ENCODE assay signal across 1 cellular context in the genomic region with DNA sequence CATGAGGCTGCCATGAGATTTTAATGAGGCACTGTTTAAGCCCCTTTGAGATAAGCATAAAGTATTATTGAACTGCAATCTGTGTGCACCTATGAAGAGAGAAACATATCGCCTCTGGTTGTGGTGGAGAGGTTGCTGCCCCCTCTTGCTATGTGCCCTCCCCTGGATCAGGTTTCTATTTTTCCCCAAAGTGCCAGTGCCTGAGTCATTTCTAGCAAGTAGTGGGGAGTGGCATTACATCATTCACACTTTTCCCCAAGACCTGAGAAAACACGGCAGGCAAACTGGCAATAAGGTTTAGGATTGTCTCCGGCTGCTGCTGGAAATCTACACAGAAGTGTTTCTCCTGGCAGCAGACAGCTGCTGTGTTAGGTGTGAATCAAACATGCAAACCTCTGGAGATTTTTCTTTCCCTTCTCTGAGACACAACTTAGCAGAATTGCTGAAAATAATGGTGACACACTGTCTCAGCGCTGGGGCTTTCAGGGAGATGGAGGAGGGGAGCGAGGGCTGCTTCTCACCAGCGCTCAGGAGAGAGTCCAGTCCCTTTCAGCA.
TF ChIP-seq lines count a peak whose summit lies in the region.

No MANE protein-coding gene starts in this region.

TF ChIP-seq in HEK293, 187 proteins besides CTCF, POLR2A, EP300 and RAD21 (continued from another document and continues in another):
- TF ChIP-seq, protein P1, sequence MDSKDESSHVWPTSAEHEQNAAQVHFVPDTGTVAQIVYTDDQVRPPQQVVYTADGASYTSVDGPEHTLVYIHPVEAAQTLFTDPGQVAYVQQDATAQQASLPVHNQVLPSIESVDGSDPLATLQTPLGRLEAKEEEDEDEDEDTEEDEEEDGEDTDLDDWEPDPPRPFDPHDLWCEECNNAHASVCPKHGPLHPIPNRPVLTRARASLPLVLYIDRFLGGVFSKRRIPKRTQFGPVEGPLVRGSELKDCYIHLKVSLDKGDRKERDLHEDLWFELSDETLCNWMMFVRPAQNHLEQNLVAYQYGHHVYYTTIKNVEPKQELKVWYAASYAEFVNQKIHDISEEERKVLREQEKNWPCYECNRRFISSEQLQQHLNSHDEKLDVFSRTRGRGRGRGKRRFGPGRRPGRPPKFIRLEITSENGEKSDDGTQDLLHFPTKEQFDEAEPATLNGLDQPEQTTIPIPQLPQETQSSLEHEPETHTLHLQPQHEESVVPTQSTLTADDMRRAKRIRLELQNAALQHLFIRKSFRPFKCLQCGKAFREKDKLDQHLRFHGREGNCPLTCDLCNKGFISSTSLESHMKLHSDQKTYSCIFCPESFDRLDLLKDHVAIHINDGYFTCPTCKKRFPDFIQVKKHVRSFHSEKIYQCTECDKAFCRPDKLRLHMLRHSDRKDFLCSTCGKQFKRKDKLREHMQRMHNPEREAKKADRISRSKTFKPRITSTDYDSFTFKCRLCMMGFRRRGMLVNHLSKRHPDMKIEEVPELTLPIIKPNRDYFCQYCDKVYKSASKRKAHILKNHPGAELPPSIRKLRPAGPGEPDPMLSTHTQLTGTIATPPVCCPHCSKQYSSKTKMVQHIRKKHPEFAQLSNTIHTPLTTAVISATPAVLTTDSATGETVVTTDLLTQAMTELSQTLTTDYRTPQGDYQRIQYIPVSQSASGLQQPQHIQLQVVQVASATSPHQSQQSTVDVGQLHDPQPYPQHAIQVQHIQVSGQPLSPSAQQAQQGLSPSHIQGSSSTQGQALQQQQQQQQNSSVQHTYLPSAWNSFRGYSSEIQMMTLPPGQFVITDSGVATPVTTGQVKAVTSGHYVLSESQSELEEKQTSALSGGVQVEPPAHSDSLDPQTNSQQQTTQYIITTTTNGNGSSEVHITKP (tag by site-specific recombination; IDR thresholded peaks at IDR 0.05): peak; percentile 85
- TF ChIP-seq PRDM6 (tag by site-specific recombination; IDR thresholded peaks at IDR 0.05) (peak; percentile 96), SP7 (tag by site-specific recombination; IDR thresholded peaks at IDR 0.05) (peak; percentile 98), ZNF335 (tag by site-specific recombination; conservative IDR thresholded peaks at IDR 0.05) (peak; percentile 74), ZNF701 (tag by site-specific recombination; IDR thresholded peaks at IDR 0.05) (no peak), ZNF660 (tag by site-specific recombination; IDR thresholded peaks at IDR 0.05) (peak; percentile 91; the same call in 1 of the 2 replicates), ZNF292 (tag by site-specific recombination; IDR thresholded peaks at IDR 0.05; ENCODE audit: borderline replicate concordance, low read depth) (no peak), ZBTB20 (tag by site-specific recombination; IDR thresholded peaks at IDR 0.05) (peak; percentile 74), SCRT1 (tag by site-specific recombination; IDR thresholded peaks at IDR 0.05; ENCODE audit: borderline replicate concordance) (peak; percentile 82), ZNF561 (tag by site-specific recombination; IDR thresholded peaks at IDR 0.05; ENCODE audit: borderline replicate concordance) (peak; percentile 67), ZNF558 (tag by site-specific recombination; IDR thresholded peaks at IDR 0.05) (peak; percentile 60; the same call in 1 of the 2 replicates), KLF1 (tag by site-specific recombination; IDR thresholded peaks at IDR 0.05) (peak; percentile 89), ZNF184 (tag by site-specific recombination; IDR thresholded peaks at IDR 0.05) (peak; percentile 62; the same call in 1 of the 2 replicates), ZFP69B (tag by site-specific recombination; IDR thresholded peaks at IDR 0.05) (peak; percentile 85; the same call in 1 of the 2 replicates), ZNF10 (tag by site-specific recombination; IDR thresholded peaks at IDR 0.05) (peak; percentile 77), IKZF3 (tag by site-specific recombination; IDR thresholded peaks at IDR 0.05) (peak; percentile 99), KLF7 (tag by site-specific recombination; IDR thresholded peaks at IDR 0.05; ENCODE audit: borderline replicate concordance) (peak; percentile 43; the same call in 1 of the 2 replicates), ZNF654 (tag by site-specific recombination; IDR thresholded peaks at IDR 0.05; ENCODE audit: low read depth) (0 out of 2 replicates have a peak, but pooled peaks have one; percentile 21), ZNF416 (tag by site-specific recombination; IDR thresholded peaks at IDR 0.05) (no peak), GLIS1 (tag by site-specific recombination; IDR thresholded peaks at IDR 0.05) (peak; percentile 64), BCL11B (tag by site-specific recombination; IDR thresholded peaks at IDR 0.05; ENCODE audit: low read depth) (0 out of 2 replicates have a peak, but pooled peaks have one; percentile 22), ZNF596 (tag by site-specific recombination; IDR thresholded peaks at IDR 0.05) (peak; percentile 43; the same call in 1 of the 2 replicates), ZNF501 (tag by site-specific recombination; IDR thresholded peaks at IDR 0.05) (peak; percentile 83), WT1 (tag by site-specific recombination; IDR thresholded peaks at IDR 0.05) (peak; percentile 100), GLI2 (tag by site-specific recombination; IDR thresholded peaks at IDR 0.05; ENCODE audit: borderline replicate concordance, low read depth) (peak; percentile 75; the same call in 1 of the 2 replicates), ZNF366 (tag by site-specific recombination; conservative IDR thresholded peaks at IDR 0.05) (peak; percentile 93), KLF9 (tag by site-specific recombination; IDR thresholded peaks at IDR 0.05; ENCODE audit: low read depth) (peak; percentile 73; the same call in 1 of the 2 replicates), ZNF394 (tag by site-specific recombination; IDR thresholded peaks at IDR 0.05; ENCODE audit: borderline replicate concordance) (peak; percentile 72; the same call in 1 of the 2 replicates), ZEB2 (tag by site-specific recombination; IDR thresholded peaks at IDR 0.05) (peak; percentile 97), INSM2 (tag by site-specific recombination; IDR thresholded peaks at IDR 0.05) (peak; percentile 92), PRDM1 (tag by site-specific recombination; IDR thresholded peaks at IDR 0.05) (peak; percentile 95), BCL11A (tag by site-specific recombination; IDR thresholded peaks at IDR 0.05; ENCODE audit: low read depth) (peak; percentile 68), ZSCAN30 (tag by site-specific recombination; IDR thresholded peaks at IDR 0.05) (peak; percentile 93; the same call in 1 of the 2 replicates), ZNF76 (tag by site-specific recombination; IDR thresholded peaks at IDR 0.05; ENCODE audit: borderline replicate concordance, low read depth) (peak; percentile 31; the same call in 1 of the 2 replicates), OSR2 (tag by site-specific recombination; IDR thresholded peaks at IDR 0.05) (peak; percentile 97), ZNF624 (tag by site-specific recombination; IDR thresholded peaks at IDR 0.05) (no peak), ZBTB44 (tag by site-specific recombination; IDR thresholded peaks at IDR 0.05) (peak; percentile 89), ZSCAN23 (tag by site-specific recombination; IDR thresholded peaks at IDR 0.05) (peak; percentile 41; the same call in 1 of the 2 replicates)
- TF ChIP-seq, protein P2, sequence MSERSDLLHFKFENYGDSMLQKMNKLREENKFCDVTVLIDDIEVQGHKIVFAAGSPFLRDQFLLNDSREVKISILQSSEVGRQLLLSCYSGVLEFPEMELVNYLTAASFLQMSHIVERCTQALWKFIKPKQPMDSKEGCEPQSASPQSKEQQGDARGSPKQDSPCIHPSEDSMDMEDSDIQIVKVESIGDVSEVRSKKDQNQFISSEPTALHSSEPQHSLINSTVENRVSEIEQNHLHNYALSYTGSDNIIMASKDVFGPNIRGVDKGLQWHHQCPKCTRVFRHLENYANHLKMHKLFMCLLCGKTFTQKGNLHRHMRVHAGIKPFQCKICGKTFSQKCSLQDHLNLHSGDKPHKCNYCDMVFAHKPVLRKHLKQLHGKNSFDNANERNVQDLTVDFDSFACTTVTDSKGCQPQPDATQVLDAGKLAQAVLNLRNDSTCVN (tag by site-specific recombination; optimal IDR thresholded peaks at IDR 0.05): peak; percentile 22
- TF ChIP-seq, protein P3, sequence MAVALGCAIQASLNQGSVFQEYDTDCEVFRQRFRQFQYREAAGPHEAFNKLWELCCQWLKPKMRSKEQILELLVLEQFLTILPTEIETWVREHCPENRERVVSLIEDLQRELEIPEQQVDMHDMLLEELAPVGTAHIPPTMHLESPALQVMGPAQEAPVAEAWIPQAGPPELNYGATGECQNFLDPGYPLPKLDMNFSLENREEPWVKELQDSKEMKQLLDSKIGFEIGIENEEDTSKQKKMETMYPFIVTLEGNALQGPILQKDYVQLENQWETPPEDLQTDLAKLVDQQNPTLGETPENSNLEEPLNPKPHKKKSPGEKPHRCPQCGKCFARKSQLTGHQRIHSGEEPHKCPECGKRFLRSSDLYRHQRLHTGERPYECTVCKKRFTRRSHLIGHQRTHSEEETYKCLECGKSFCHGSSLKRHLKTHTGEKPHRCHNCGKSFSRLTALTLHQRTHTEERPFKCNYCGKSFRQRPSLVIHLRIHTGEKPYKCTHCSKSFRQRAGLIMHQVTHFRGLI (tag by site-specific recombination; IDR thresholded peaks at IDR 0.05): peak; percentile 24; the same call in 1 of the 2 replicates
- TF ChIP-seq, protein P4, sequence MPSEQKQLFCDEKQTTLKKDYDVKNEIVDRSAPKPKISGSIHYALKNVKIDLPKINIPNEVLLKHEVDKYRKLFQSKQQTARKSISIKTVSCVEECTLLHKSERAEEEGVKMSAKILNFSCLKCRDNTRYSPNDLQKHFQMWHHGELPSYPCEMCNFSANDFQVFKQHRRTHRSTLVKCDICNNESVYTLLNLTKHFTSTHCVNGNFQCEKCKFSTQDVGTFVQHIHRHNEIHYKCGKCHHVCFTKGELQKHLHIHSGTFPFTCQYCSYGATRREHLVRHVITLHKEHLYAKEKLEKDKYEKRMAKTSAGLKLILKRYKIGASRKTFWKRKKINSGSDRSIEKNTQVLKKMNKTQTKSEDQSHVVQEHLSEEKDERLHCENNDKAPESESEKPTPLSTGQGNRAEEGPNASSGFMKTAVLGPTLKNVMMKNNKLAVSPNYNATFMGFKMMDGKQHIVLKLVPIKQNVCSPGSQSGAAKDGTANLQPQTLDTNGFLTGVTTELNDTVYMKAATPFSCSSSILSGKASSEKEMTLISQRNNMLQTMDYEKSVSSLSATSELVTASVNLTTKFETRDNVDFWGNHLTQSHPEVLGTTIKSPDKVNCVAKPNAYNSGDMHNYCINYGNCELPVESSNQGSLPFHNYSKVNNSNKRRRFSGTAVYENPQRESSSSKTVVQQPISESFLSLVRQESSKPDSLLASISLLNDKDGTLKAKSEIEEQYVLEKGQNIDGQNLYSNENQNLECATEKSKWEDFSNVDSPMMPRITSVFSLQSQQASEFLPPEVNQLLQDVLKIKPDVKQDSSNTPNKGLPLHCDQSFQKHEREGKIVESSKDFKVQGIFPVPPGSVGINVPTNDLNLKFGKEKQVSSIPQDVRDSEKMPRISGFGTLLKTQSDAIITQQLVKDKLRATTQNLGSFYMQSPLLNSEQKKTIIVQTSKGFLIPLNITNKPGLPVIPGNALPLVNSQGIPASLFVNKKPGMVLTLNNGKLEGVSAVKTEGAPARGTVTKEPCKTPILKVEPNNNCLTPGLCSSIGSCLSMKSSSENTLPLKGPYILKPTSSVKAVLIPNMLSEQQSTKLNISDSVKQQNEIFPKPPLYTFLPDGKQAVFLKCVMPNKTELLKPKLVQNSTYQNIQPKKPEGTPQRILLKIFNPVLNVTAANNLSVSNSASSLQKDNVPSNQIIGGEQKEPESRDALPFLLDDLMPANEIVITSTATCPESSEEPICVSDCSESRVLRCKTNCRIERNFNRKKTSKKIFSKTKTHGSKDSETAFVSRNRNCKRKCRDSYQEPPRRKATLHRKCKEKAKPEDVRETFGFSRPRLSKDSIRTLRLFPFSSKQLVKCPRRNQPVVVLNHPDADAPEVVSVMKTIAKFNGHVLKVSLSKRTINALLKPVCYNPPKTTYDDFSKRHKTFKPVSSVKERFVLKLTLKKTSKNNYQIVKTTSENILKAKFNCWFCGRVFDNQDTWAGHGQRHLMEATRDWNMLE (tag by site-specific recombination; conservative IDR thresholded peaks at IDR 0.05; ENCODE audit: low read depth): peak; percentile 51; the same call in 1 of the 2 replicates
